Comparison of ENCODE assay signal across 1 cellular context in the genomic region with DNA sequence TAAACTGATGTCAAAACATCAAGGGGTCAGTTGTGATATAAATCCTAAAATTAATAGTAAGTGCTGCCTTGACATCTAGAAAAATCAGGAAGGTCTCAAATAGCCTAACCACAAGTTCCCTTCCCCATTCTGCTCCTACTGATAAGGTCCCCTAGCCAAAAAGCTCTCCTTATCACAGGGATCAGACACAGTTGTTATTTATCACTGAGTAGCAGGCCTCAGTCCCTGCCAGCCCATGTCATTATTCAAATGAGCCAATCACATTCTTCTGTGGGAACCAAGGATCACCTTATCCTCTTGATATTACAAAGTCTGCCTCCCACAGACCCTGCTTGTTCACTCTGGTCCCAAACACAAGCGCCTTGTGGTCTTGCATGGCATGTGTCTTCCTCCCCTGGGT.
TF ChIP-seq lines count a peak whose summit lies in the region.

No MANE protein-coding gene starts in this region.

TF ChIP-seq in K562, 482 proteins besides CTCF, POLR2A, EP300 and RAD21 (continued from another document and continues in another):
- TF ChIP-seq, protein P1, sequence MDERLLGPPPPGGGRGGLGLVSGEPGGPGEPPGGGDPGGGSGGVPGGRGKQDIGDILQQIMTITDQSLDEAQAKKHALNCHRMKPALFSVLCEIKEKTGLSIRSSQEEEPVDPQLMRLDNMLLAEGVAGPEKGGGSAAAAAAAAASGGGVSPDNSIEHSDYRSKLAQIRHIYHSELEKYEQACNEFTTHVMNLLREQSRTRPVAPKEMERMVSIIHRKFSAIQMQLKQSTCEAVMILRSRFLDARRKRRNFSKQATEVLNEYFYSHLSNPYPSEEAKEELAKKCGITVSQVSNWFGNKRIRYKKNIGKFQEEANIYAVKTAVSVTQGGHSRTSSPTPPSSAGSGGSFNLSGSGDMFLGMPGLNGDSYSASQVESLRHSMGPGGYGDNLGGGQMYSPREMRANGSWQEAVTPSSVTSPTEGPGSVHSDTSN (CRISPR knock-in tag; IDR thresholded peaks at IDR 0.05; ENCODE audit: low read depth): no peak
- TF ChIP-seq, protein P1 (tag; conservative IDR thresholded peaks at IDR 0.05; ENCODE audit: low read depth): peak; percentile 84
- peak; percentile 54; the same call in 1 of the 2 replicates for TF ChIP-seq SPI1 (IDR thresholded peaks at IDR 0.05; ENCODE audit: borderline replicate concordance, low read depth, low read length)
- TF ChIP-seq, protein P2, sequence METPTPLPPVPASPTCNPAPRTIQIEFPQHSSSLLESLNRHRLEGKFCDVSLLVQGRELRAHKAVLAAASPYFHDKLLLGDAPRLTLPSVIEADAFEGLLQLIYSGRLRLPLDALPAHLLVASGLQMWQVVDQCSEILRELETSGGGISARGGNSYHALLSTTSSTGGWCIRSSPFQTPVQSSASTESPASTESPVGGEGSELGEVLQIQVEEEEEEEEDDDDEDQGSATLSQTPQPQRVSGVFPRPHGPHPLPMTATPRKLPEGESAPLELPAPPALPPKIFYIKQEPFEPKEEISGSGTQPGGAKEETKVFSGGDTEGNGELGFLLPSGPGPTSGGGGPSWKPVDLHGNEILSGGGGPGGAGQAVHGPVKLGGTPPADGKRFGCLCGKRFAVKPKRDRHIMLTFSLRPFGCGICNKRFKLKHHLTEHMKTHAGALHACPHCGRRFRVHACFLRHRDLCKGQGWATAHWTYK (CRISPR knock-in tag; IDR thresholded peaks at IDR 0.05): no peak
- TF ChIP-seq, protein P3, sequence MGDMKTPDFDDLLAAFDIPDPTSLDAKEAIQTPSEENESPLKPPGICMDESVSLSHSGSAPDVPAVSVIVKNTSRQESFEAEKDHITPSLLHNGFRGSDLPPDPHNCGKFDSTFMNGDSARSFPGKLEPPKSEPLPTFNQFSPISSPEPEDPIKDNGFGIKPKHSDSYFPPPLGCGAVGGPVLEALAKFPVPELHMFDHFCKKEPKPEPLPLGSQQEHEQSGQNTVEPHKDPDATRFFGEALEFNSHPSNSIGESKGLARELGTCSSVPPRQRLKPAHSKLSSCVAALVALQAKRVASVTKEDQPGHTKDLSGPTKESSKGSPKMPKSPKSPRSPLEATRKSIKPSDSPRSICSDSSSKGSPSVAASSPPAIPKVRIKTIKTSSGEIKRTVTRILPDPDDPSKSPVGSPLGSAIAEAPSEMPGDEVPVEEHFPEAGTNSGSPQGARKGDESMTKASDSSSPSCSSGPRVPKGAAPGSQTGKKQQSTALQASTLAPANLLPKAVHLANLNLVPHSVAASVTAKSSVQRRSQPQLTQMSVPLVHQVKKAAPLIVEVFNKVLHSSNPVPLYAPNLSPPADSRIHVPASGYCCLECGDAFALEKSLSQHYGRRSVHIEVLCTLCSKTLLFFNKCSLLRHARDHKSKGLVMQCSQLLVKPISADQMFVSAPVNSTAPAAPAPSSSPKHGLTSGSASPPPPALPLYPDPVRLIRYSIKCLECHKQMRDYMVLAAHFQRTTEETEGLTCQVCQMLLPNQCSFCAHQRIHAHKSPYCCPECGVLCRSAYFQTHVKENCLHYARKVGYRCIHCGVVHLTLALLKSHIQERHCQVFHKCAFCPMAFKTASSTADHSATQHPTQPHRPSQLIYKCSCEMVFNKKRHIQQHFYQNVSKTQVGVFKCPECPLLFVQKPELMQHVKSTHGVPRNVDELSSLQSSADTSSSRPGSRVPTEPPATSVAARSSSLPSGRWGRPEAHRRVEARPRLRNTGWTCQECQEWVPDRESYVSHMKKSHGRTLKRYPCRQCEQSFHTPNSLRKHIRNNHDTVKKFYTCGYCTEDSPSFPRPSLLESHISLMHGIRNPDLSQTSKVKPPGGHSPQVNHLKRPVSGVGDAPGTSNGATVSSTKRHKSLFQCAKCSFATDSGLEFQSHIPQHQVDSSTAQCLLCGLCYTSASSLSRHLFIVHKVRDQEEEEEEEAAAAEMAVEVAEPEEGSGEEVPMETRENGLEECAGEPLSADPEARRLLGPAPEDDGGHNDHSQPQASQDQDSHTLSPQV (IDR thresholded peaks at IDR 0.05): no peak
- TF ChIP-seq JUN (IDR thresholded peaks at IDR 0.05; ENCODE audit: borderline replicate concordance, low read depth, low read length): 0 out of 2 replicates have a peak, but pooled peaks have one; percentile 11
- TF ChIP-seq JUN (CRISPR knock-in tag; IDR thresholded peaks at IDR 0.05; ENCODE audit: borderline replicate concordance): no peak
- TF ChIP-seq, protein P4, sequence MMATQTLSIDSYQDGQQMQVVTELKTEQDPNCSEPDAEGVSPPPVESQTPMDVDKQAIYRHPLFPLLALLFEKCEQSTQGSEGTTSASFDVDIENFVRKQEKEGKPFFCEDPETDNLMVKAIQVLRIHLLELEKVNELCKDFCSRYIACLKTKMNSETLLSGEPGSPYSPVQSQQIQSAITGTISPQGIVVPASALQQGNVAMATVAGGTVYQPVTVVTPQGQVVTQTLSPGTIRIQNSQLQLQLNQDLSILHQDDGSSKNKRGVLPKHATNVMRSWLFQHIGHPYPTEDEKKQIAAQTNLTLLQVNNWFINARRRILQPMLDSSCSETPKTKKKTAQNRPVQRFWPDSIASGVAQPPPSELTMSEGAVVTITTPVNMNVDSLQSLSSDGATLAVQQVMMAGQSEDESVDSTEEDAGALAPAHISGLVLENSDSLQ (IDR thresholded peaks at IDR 0.05): peak; percentile 70
- TF ChIP-seq CBFB (CRISPR knock-in tag; IDR thresholded peaks at IDR 0.05): no peak
- TF ChIP-seq CEBPG (CRISPR knock-in tag; IDR thresholded peaks at IDR 0.05): no peak
- no peak for TF ChIP-seq CEBPG (tag; conservative IDR thresholded peaks at IDR 0.05 in 1 of 2, IDR thresholded peaks at IDR 0.05 in 1 of 2)
- TF ChIP-seq, protein P5, sequence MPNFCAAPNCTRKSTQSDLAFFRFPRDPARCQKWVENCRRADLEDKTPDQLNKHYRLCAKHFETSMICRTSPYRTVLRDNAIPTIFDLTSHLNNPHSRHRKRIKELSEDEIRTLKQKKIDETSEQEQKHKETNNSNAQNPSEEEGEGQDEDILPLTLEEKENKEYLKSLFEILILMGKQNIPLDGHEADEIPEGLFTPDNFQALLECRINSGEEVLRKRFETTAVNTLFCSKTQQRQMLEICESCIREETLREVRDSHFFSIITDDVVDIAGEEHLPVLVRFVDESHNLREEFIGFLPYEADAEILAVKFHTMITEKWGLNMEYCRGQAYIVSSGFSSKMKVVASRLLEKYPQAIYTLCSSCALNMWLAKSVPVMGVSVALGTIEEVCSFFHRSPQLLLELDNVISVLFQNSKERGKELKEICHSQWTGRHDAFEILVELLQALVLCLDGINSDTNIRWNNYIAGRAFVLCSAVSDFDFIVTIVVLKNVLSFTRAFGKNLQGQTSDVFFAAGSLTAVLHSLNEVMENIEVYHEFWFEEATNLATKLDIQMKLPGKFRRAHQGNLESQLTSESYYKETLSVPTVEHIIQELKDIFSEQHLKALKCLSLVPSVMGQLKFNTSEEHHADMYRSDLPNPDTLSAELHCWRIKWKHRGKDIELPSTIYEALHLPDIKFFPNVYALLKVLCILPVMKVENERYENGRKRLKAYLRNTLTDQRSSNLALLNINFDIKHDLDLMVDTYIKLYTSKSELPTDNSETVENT (CRISPR knock-in tag; IDR thresholded peaks at IDR 0.05): no peak
- TF ChIP-seq STAT5A (IDR thresholded peaks at IDR 0.05; ENCODE audit: borderline replicate concordance, low read length): peak; percentile 85
- TF ChIP-seq NFYB (IDR thresholded peaks at IDR 0.05; ENCODE audit: extremely low read depth, insufficient read length): peak; percentile 62
- TF ChIP-seq, protein P6, sequence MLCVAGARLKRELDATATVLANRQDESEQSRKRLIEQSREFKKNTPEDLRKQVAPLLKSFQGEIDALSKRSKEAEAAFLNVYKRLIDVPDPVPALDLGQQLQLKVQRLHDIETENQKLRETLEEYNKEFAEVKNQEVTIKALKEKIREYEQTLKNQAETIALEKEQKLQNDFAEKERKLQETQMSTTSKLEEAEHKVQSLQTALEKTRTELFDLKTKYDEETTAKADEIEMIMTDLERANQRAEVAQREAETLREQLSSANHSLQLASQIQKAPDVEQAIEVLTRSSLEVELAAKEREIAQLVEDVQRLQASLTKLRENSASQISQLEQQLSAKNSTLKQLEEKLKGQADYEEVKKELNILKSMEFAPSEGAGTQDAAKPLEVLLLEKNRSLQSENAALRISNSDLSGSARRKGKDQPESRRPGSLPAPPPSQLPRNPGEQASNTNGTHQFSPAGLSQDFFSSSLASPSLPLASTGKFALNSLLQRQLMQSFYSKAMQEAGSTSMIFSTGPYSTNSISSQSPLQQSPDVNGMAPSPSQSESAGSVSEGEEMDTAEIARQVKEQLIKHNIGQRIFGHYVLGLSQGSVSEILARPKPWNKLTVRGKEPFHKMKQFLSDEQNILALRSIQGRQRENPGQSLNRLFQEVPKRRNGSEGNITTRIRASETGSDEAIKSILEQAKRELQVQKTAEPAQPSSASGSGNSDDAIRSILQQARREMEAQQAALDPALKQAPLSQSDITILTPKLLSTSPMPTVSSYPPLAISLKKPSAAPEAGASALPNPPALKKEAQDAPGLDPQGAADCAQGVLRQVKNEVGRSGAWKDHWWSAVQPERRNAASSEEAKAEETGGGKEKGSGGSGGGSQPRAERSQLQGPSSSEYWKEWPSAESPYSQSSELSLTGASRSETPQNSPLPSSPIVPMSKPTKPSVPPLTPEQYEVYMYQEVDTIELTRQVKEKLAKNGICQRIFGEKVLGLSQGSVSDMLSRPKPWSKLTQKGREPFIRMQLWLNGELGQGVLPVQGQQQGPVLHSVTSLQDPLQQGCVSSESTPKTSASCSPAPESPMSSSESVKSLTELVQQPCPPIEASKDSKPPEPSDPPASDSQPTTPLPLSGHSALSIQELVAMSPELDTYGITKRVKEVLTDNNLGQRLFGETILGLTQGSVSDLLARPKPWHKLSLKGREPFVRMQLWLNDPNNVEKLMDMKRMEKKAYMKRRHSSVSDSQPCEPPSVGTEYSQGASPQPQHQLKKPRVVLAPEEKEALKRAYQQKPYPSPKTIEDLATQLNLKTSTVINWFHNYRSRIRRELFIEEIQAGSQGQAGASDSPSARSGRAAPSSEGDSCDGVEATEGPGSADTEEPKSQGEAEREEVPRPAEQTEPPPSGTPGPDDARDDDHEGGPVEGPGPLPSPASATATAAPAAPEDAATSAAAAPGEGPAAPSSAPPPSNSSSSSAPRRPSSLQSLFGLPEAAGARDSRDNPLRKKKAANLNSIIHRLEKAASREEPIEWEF (CRISPR knock-in tag; IDR thresholded peaks at IDR 0.05): no peak
- no peak for TF ChIP-seq TAF15 (IDR thresholded peaks at IDR 0.05; ENCODE audit: low read depth, low read length)
- TF ChIP-seq NCOA1 (IDR thresholded peaks at IDR 0.05; ENCODE audit: low read depth): peak; percentile 63; the same call in 1 of the 2 replicates
- TF ChIP-seq SMAD1 (IDR thresholded peaks at IDR 0.05; ENCODE audit: low read depth, low read length, partially characterized antibody): peak; percentile 66
- TF ChIP-seq KHSRP (IDR thresholded peaks at IDR 0.05): peak; percentile 60; the same call in 1 of the 2 replicates
- TF ChIP-seq SMAD3 (CRISPR knock-in tag; conservative IDR thresholded peaks at IDR 0.05): peak; percentile 73; the same call in 1 of the 2 replicates
- peak; percentile 70; the same call in 1 of the 2 replicates for TF ChIP-seq SMARCC2 (IDR thresholded peaks at IDR 0.05; ENCODE audit: low read depth)
- peak; percentile 98 for TF ChIP-seq TAL1 (IDR thresholded peaks at IDR 0.05)
- TF ChIP-seq ZNF766 (CRISPR knock-in tag; conservative IDR thresholded peaks at IDR 0.05): 0 out of 2 replicates have a peak, but pooled peaks have one; percentile 64
- no peak for TF ChIP-seq GABPA (tag; conservative IDR thresholded peaks at IDR 0.05; ENCODE audit: low read depth)
- no peak for TF ChIP-seq HLTF (IDR thresholded peaks at IDR 0.05)
- peak; percentile 78 for TF ChIP-seq SMAD4 (CRISPR knock-in tag; conservative IDR thresholded peaks at IDR 0.05)
- peak; percentile 60; the same call in 1 of the 2 replicates for TF ChIP-seq ATF7 (IDR thresholded peaks at IDR 0.05)
- TF ChIP-seq HCFC1 (IDR thresholded peaks at IDR 0.05; ENCODE audit: low read depth, low read length): no peak
- peak; percentile 90 to 95 for TF ChIP-seq TRIM24 (IDR thresholded peaks at IDR 0.05)
- TF ChIP-seq NR4A1 (CRISPR knock-in tag; IDR thresholded peaks at IDR 0.05): no peak
- TF ChIP-seq NR4A1 (tag; IDR thresholded peaks at IDR 0.05): peak; percentile 42; the same call in 1 of the 2 replicates
- TF ChIP-seq TEAD4 (IDR thresholded peaks at IDR 0.05; ENCODE audit: low read length): peak; percentile 99
- no peak for TF ChIP-seq TEAD4 (CRISPR knock-in tag; IDR thresholded peaks at IDR 0.05; ENCODE audit: borderline replicate concordance)
- no peak for TF ChIP-seq ATF1 (CRISPR knock-in tag; IDR thresholded peaks at IDR 0.05)
- peak; percentile 71 for TF ChIP-seq ATF1 (tag; IDR thresholded peaks at IDR 0.05)
- TF ChIP-seq PML (IDR thresholded peaks at IDR 0.05; ENCODE audit: low read length): peak; percentile 97
- peak in 1 of 2 experiments; percentile 35; a peak in 1 of 4 replicates for TF ChIP-seq MAZ (CRISPR knock-in tag; conservative IDR thresholded peaks at IDR 0.05 in 1 of 2, IDR thresholded peaks at IDR 0.05 in 1 of 2)
- 0 out of 2 replicates have a peak, but pooled peaks have one; percentile 35 for TF ChIP-seq SP1 (CRISPR knock-in tag; IDR thresholded peaks at IDR 0.05)
- peak; percentile 97 for TF ChIP-seq KLF16 (IDR thresholded peaks at IDR 0.05)
- TF ChIP-seq NEUROD1 (IDR thresholded peaks at IDR 0.05; ENCODE audit: borderline replicate concordance, low read depth, low read length, partially characterized antibody): peak; percentile 66
- TF ChIP-seq, protein P7, sequence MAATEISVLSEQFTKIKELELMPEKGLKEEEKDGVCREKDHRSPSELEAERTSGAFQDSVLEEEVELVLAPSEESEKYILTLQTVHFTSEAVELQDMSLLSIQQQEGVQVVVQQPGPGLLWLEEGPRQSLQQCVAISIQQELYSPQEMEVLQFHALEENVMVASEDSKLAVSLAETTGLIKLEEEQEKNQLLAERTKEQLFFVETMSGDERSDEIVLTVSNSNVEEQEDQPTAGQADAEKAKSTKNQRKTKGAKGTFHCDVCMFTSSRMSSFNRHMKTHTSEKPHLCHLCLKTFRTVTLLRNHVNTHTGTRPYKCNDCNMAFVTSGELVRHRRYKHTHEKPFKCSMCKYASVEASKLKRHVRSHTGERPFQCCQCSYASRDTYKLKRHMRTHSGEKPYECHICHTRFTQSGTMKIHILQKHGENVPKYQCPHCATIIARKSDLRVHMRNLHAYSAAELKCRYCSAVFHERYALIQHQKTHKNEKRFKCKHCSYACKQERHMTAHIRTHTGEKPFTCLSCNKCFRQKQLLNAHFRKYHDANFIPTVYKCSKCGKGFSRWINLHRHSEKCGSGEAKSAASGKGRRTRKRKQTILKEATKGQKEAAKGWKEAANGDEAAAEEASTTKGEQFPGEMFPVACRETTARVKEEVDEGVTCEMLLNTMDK (IDR thresholded peaks at IDR 0.05; ENCODE audit: borderline replicate concordance, insufficient read depth, low read depth, low read length, poor library complexity, severe bottlenecking): no peak
- TF ChIP-seq HDAC2 (IDR thresholded peaks at IDR 0.05): no peak
- TF ChIP-seq, protein P8, sequence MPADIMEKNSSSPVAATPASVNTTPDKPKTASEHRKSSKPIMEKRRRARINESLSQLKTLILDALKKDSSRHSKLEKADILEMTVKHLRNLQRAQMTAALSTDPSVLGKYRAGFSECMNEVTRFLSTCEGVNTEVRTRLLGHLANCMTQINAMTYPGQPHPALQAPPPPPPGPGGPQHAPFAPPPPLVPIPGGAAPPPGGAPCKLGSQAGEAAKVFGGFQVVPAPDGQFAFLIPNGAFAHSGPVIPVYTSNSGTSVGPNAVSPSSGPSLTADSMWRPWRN (IDR thresholded peaks at IDR 0.05; ENCODE audit: low read depth): peak; percentile 87
